In genomic region chr4:133151301-133151680, GRCh38 we compare ENCODE assay signal across 9 cellular contexts. TPM values are rescaled to one million over a fixed set of nuclear protein-coding genes. Genes with fewer than 3 reads are reported as not detected.
DNase-seq lines count a peak whose midpoint lies in the region; TF ChIP-seq lines count a peak whose summit lies in the region.
"Had no signal": no experiment of that assay in that cellular context is flagged by ENCODE, and none has a peak within 500 bp of the region (broad histone marks: within the 10 kb centered on the region; RNA-seq: fewer than 3 reads in every experiment).

No MANE protein-coding gene starts in this region.

- H3K9ac ChIP-seq in neural cell (ENCODE audit: low read length), result peak overlapping the region; percentile 77

- H3K4me3 ChIP-seq in A673 (ENCODE audit: low read depth, low read length, poor library complexity, severe bottlenecking) (peak overlapping the region; percentile 63), dorsolateral prefrontal cortex (peak overlapping the region; percentile 65 to 97 (median 80)), neural cell (ENCODE audit: low read length) (peak overlapping the region; percentile 81)

- H3K9me3 ChIP-seq in A673 (ENCODE audit: low read depth, low read length, poor library complexity, severe bottlenecking) (no peaks in the 10 kb centered on the region), neural cell (ENCODE audit: low read length) (no peaks in the 10 kb centered on the region)

- peak overlapping the region; percentile 68 for H3K4me2 ChIP-seq in neural cell (ENCODE audit: low read length)

- TF ChIP-seq RAD21 in neural cell (conservative IDR thresholded peaks at IDR 0.05), result no peak

- peaks cover 5% of the 10 kb centered on the region for H3K36me3 Mint-ChIP-seq in Calu3 (ENCODE audit: insufficient read depth, unreplicated experiment)
- peaks cover 8% of the 10 kb centered on the region for H3K36me3 Mint-ChIP-seq in activated CD4-positive, alpha-beta memory T cell treated with anti-CD3 and anti-CD28 coated beads for 36 hours

- H3K4me1 Mint-ChIP-seq in Calu3 (ENCODE audit: low read depth, unreplicated experiment), result peaks cover 7% of the 10 kb centered on the region
- peaks cover 17% of the 10 kb centered on the region for H3K4me1 Mint-ChIP-seq in activated CD4-positive, alpha-beta memory T cell treated with anti-CD3 and anti-CD28 coated beads for 36 hours (ENCODE audit: low read depth)

- H3K4me3 Mint-ChIP-seq in Calu3 (ENCODE audit: low read depth, unreplicated experiment), result no peak overlapping the region
- H3K4me3 Mint-ChIP-seq in activated CD4-positive, alpha-beta memory T cell treated with anti-CD3 and anti-CD28 coated beads for 36 hours, result no peak overlapping the region

- intact Hi-C loops in A673 (cut with micrococcal nuclease; ENCODE audit: unreplicated experiment) (loop anchor here (5.0 kb wide), 2 partner anchors 166 to 486 kb away; no protein-coding TSS in a partner anchor), dorsolateral prefrontal cortex (cut with DNase I) (loop anchor here in 1 of 2 donors (5.0 kb wide), 1 partner anchor 331 kb away; no protein-coding TSS in a partner anchor), Calu3 (cut with micrococcal nuclease; ENCODE audit: unreplicated experiment) (loop anchor here (5.0 kb wide), 1 partner anchor 331 kb away; no protein-coding TSS in a partner anchor)
- intact Hi-C loops in activated CD4-positive, alpha-beta memory T cell treated with anti-CD3 and anti-CD28 coated beads for 36 hours (cut with micrococcal nuclease), result no loop called here

- no peaks in the 10 kb centered on the region for H3K9me2 ChIP-seq in neural cell (ENCODE audit: insufficient read depth, low read length)

- no peak overlapping the region for H3K27ac ChIP-seq in A673 (ENCODE audit: low read depth, low read length, poor library complexity, severe bottlenecking)
- peak overlapping the region; percentile 77 to 98 (median 95) for H3K27ac ChIP-seq in dorsolateral prefrontal cortex
- H3K27ac ChIP-seq in neural cell (ENCODE audit: low read length), result peak overlapping the region; percentile 53

- POLR2A ChIA-PET in A673 (lab: Charles Lee; ENCODE audit: low non-redundant PET), result no interaction called here
- POLR2A ChIA-PET in activated CD4-positive, alpha-beta memory T cell treated with anti-CD3 and anti-CD28 coated beads for 36 hours (lab: Charles Lee), result no interaction called here

- H3K4me1 ChIP-seq in A673 (ENCODE audit: insufficient read depth, low read length, poor library complexity, severe bottlenecking), result peaks cover 7% of the 10 kb centered on the region

- H4K20me1 ChIP-seq in neural cell (ENCODE audit: insufficient read depth), result no peaks in the 10 kb centered on the region

- H2AFZ ChIP-seq in neural cell (ENCODE audit: low read depth, low read length), result no peak overlapping the region

- H3K27me3 ChIP-seq in A673 (replicated peaks; ENCODE audit: insufficient read depth, low read depth, low read length, poor library complexity) (no peaks in the 10 kb centered on the region), dorsolateral prefrontal cortex (peaks cover 0 to 3% (median 0%) of the 10 kb centered on the region in 45 donors), neural cell (ENCODE audit: insufficient read depth, low read depth, low read length) (peaks cover 50% of the 10 kb centered on the region)

- H3K36me3 ChIP-seq in A673 (ENCODE audit: insufficient read depth, low read length, poor library complexity, severe bottlenecking), result no peaks in the 10 kb centered on the region
- no peaks in the 10 kb centered on the region for H3K36me3 ChIP-seq in neural cell (ENCODE audit: insufficient read depth, low read length)

- H3K79me2 ChIP-seq in neural cell (replicated peaks; ENCODE audit: insufficient read depth, low read length), result no peaks in the 10 kb centered on the region

- peaks cover 2% of the 10 kb centered on the region for H3F3A ChIP-seq in neural cell (ENCODE audit: insufficient read depth, low read length, poor library complexity, severe bottlenecking)

- TF ChIP-seq CTCF in A673 (conservative IDR thresholded peaks at IDR 0.05; ENCODE audit: low read depth, low read length) (no peak), dorsolateral prefrontal cortex (IDR thresholded peaks at IDR 0.05 in 54 of 56, conservative IDR thresholded peaks at IDR 0.05 in 2 of 56; ENCODE audit: low read depth in 1 of 56, partially characterized antibody in 56 of 56) (peak in 1 of 56 donors; percentile 2), neural cell (IDR thresholded peaks at IDR 0.05; ENCODE audit: poor library complexity, severe bottlenecking) (no peak), Calu3 (IDR thresholded peaks at IDR 0.05; ENCODE audit: unreplicated experiment) (no peak)

- H3K27ac Mint-ChIP-seq in Calu3 (ENCODE audit: unreplicated experiment), result no peak overlapping the region
- no peak overlapping the region for H3K27ac Mint-ChIP-seq in activated CD4-positive, alpha-beta memory T cell treated with anti-CD3 and anti-CD28 coated beads for 36 hours

- CTCF ChIA-PET in A673 (lab: Charles Lee) (no interaction called here), Calu3 (lab: Charles Lee) (no interaction called here)
- CTCF ChIA-PET in activated CD4-positive, alpha-beta memory T cell treated with anti-CD3 and anti-CD28 coated beads for 36 hours (lab: Charles Lee), result no interaction called here

- DNase-seq in A673 (ENCODE audit: low spot score), result peak; percentile 64
- DNase-seq in H4 (ENCODE audit: low spot score), result peak; percentile 39
- DNase-seq in dorsolateral prefrontal cortex, result peak in 9 of 10 donors; percentile 58 to 83 (median 80)
- DNase-seq in DMS153 treated with DMSO at 0.1 percent for 48 hours (lab: John Stamatoyannopoulos, UW; ENCODE audit: unreplicated experiment), result no peak
- no peak for DNase-seq in Calu3
- no peak for DNase-seq in activated CD4-positive, alpha-beta memory T cell treated with anti-CD3 and anti-CD28 coated beads for 36 hours
- DNase-seq in activated gamma-delta T cell (lab: John Stamatoyannopoulos, UW), result no peak

- no peak for TF ChIP-seq EP300 in neural cell (conservative IDR thresholded peaks at IDR 0.05; ENCODE audit: poor library complexity, severe bottlenecking)

- H3K27me3 Mint-ChIP-seq in Calu3 (ENCODE audit: unreplicated experiment), result no peaks in the 10 kb centered on the region
- H3K27me3 Mint-ChIP-seq in activated CD4-positive, alpha-beta memory T cell treated with anti-CD3 and anti-CD28 coated beads for 36 hours, result peaks cover 58% of the 10 kb centered on the region

- peaks cover 7% of the 10 kb centered on the region for H3K9me3 Mint-ChIP-seq in Calu3 (ENCODE audit: low read depth, unreplicated experiment)
- no peaks in the 10 kb centered on the region for H3K9me3 Mint-ChIP-seq in activated CD4-positive, alpha-beta memory T cell treated with anti-CD3 and anti-CD28 coated beads for 36 hours

- BruUV-seq in A673 (replicated peaks; lab: Mats Ljungman, UMichigan) (no TSS peak), Calu3 (replicated peaks; lab: Mats Ljungman, UMichigan) (no TSS peak)

TF ChIP-seq in neural cell, 6 proteins besides CTCF, POLR2A, EP300 and RAD21:
- TF ChIP-seq EZH2 (IDR thresholded peaks at IDR 0.05; ENCODE audit: borderline replicate concordance, insufficient read depth, low read length, poor library complexity, severe bottlenecking), result no peak
- TF ChIP-seq TAF1 (IDR thresholded peaks at IDR 0.05; ENCODE audit: low read depth), result peak; percentile 59

RNA-seq across cellular contexts. Expression of gene PCDH10, which starts 2.2 kb away (rescaled TPM):
- 40.6 and 43.4 TPM in 2 replicates for total RNA-seq in A673 (2021)
- 4.5 and 5.5 TPM in 2 replicates for total RNA-seq in H4 (2014; rRNA removed; shearing (Covaris generic))
- total RNA-seq in dorsolateral prefrontal cortex, result 100 to 1,000 TPM in 17 of 120 experiments, 10 to 100 TPM in 103; 55.4 to 124 (median 86.6) TPM
- polyA plus RNA-seq in neural cell, result 37.0 and 38.5 TPM in 2 replicates
- 109 and 111 TPM in 2 replicates for polyA minus RNA-seq in neural cell
- not detected in 2 replicates for total RNA-seq in Calu3 (2022)
- total RNA-seq in activated CD4-positive, alpha-beta memory T cell treated with anti-CD3 and anti-CD28 coated beads for 36 hours, result not detected
- total RNA-seq: HT-29 had no signal

Comparison
In these comparisons a context has a peak if more than half of its experiments do, and no peak if none do; other contexts are left out.
1. DNase-seq: peak in A673 (single experiment), H4 (single experiment) and dorsolateral prefrontal cortex (9 of 10); none in DMS153 treated with DMSO at 0.1 percent for 48 hours (single experiment), Calu3 (single experiment), activated CD4-positive, alpha-beta memory T cell treated with anti-CD3 and anti-CD28 coated beads for 36 hours (single experiment) and activated gamma-delta T cell (single experiment).
2. Peak in every context shown above with its lines, with median percentiles within 50 percentile points of each other: H3K4me3 ChIP-seq.